1 cellular context compared by ENCODE assay signal in the genomic region with DNA sequence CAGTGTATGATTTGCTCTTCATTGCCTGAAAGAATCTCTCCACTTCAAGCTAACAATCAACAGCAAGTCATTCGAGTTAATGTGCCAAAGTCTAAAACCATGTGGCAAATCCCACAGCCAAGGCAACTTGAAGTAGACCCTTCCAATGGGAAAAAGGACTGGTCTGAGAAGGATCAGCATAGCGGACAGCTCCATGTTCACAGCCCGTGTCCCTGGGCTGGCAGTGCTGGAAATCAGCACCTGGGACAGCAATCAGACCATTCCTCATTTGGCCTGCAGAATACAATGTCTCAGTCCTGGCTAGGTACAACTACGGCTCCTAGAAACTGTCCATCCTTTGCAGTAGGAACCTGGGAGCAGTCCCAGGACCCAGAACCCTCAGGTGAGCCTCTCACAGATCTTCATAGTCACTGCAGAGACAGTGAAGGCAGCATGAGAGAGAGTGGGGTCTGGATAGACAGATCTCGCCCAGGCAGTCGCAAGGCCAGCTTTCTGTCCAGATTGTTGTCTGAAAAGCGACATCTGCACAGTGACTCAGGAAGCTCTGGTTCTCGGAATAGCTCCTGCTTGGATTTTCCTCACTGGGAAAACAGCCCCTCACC.
TF ChIP-seq lines count a peak whose summit lies in the region.

No MANE protein-coding gene starts in this region.

TF ChIP-seq in HepG2, 621 proteins besides CTCF, POLR2A, EP300 and RAD21 (continued from another document and continues in another):
- TF ChIP-seq PTBP1 (IDR thresholded peaks at IDR 0.05; ENCODE audit: low read depth, low read length, poor library complexity, severe bottlenecking) (no peak), ZNF616 (CRISPR knock-in tag; IDR thresholded peaks at IDR 0.05; ENCODE audit: low read depth) (peak; percentile 63; the same call in 1 of the 2 replicates), XBP1 (CRISPR knock-in tag; IDR thresholded peaks at IDR 0.05) (peak; percentile 79; the same call in 1 of the 2 replicates), ZNF512 (CRISPR knock-in tag; IDR thresholded peaks at IDR 0.05) (no peak), IRX3 (CRISPR knock-in tag; IDR thresholded peaks at IDR 0.05; ENCODE audit: borderline replicate concordance, low read depth) (peak; percentile 70; the same call in 1 of the 2 replicates), GATAD2A (CRISPR knock-in tag; IDR thresholded peaks at IDR 0.05) (peak; percentile 53; the same call in 1 of the 2 replicates), ZNF136 (CRISPR knock-in tag; IDR thresholded peaks at IDR 0.05; ENCODE audit: low read depth) (no peak), PREB (CRISPR knock-in tag; IDR thresholded peaks at IDR 0.05) (no peak), SOX13 (IDR thresholded peaks at IDR 0.05) (no peak), SOX13 (CRISPR knock-in tag; conservative IDR thresholded peaks at IDR 0.05 in 1 of 2, IDR thresholded peaks at IDR 0.05 in 1 of 2) (peak in 1 of 2 experiments; percentile 46; a peak in 2 of 4 replicates), ZNF605 (CRISPR knock-in tag; IDR thresholded peaks at IDR 0.05) (peak; percentile 56; the same call in 1 of the 2 replicates), JUND (CRISPR knock-in tag; IDR thresholded peaks at IDR 0.05) (no peak), ZNF567 (CRISPR knock-in tag; IDR thresholded peaks at IDR 0.05; ENCODE audit: borderline replicate concordance) (no peak), BHLHE40 (IDR thresholded peaks at IDR 0.05; ENCODE audit: low read length) (no peak), ATF7 (IDR thresholded peaks at IDR 0.05) (no peak), ATF7 (CRISPR knock-in tag; IDR thresholded peaks at IDR 0.05) (no peak), ZNF629 (CRISPR knock-in tag; conservative IDR thresholded peaks at IDR 0.05) (0 out of 2 replicates have a peak, but pooled peaks have one; percentile 19), ZNF138 (CRISPR knock-in tag; IDR thresholded peaks at IDR 0.05; ENCODE audit: low read depth) (0 out of 2 replicates have a peak, but pooled peaks have one; percentile 52), TRIM24 (CRISPR knock-in tag; IDR thresholded peaks at IDR 0.05) (no peak), TAF1 (CRISPR knock-in tag; IDR thresholded peaks at IDR 0.05) (no peak), ZNF430 (CRISPR knock-in tag; IDR thresholded peaks at IDR 0.05) (peak; percentile 83; the same call in 1 of the 2 replicates), ZBTB7A (CRISPR knock-in tag; IDR thresholded peaks at IDR 0.05) (no peak), CCAR2 (optimal IDR thresholded peaks at IDR 0.05; ENCODE audit: low read depth, low read length) (no peak), AHDC1 (CRISPR knock-in tag; IDR thresholded peaks at IDR 0.05; ENCODE audit: borderline replicate concordance) (no peak), PRDM15 (CRISPR knock-in tag; IDR thresholded peaks at IDR 0.05) (no peak), HMGA1 (CRISPR knock-in tag; conservative IDR thresholded peaks at IDR 0.05) (no peak), MXD1 (CRISPR knock-in tag; IDR thresholded peaks at IDR 0.05) (peak; percentile 78), NR2F2 (IDR thresholded peaks at IDR 0.05; ENCODE audit: borderline replicate concordance, low read depth) (no peak), PAWR (CRISPR knock-in tag; IDR thresholded peaks at IDR 0.05; ENCODE audit: borderline replicate concordance) (no peak), MAF1 (CRISPR knock-in tag; IDR thresholded peaks at IDR 0.05; ENCODE audit: borderline replicate concordance) (peak; percentile 56; the same call in 1 of the 2 replicates), TBL1XR1 (IDR thresholded peaks at IDR 0.05; ENCODE audit: borderline replicate concordance, low read length, partially characterized antibody) (no peak)
- TF ChIP-seq, protein P1, sequence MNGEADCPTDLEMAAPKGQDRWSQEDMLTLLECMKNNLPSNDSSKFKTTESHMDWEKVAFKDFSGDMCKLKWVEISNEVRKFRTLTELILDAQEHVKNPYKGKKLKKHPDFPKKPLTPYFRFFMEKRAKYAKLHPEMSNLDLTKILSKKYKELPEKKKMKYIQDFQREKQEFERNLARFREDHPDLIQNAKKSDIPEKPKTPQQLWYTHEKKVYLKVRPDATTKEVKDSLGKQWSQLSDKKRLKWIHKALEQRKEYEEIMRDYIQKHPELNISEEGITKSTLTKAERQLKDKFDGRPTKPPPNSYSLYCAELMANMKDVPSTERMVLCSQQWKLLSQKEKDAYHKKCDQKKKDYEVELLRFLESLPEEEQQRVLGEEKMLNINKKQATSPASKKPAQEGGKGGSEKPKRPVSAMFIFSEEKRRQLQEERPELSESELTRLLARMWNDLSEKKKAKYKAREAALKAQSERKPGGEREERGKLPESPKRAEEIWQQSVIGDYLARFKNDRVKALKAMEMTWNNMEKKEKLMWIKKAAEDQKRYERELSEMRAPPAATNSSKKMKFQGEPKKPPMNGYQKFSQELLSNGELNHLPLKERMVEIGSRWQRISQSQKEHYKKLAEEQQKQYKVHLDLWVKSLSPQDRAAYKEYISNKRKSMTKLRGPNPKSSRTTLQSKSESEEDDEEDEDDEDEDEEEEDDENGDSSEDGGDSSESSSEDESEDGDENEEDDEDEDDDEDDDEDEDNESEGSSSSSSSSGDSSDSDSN (CRISPR knock-in tag; IDR thresholded peaks at IDR 0.05): no peak
- TF ChIP-seq, protein P2, sequence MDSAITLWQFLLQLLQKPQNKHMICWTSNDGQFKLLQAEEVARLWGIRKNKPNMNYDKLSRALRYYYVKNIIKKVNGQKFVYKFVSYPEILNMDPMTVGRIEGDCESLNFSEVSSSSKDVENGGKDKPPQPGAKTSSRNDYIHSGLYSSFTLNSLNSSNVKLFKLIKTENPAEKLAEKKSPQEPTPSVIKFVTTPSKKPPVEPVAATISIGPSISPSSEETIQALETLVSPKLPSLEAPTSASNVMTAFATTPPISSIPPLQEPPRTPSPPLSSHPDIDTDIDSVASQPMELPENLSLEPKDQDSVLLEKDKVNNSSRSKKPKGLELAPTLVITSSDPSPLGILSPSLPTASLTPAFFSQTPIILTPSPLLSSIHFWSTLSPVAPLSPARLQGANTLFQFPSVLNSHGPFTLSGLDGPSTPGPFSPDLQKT (CRISPR knock-in tag; IDR thresholded peaks at IDR 0.05; ENCODE audit: borderline replicate concordance): no peak
- TF ChIP-seq, protein P3, sequence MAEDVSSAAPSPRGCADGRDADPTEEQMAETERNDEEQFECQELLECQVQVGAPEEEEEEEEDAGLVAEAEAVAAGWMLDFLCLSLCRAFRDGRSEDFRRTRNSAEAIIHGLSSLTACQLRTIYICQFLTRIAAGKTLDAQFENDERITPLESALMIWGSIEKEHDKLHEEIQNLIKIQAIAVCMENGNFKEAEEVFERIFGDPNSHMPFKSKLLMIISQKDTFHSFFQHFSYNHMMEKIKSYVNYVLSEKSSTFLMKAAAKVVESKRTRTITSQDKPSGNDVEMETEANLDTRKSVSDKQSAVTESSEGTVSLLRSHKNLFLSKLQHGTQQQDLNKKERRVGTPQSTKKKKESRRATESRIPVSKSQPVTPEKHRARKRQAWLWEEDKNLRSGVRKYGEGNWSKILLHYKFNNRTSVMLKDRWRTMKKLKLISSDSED (CRISPR knock-in tag; IDR thresholded peaks at IDR 0.05): no peak
